ENCODE assay signal across 8 cellular contexts in genomic region chr16:48158296-48158695, GRCh38. TPM values are rescaled to one million over a fixed set of nuclear protein-coding genes. Genes with fewer than 3 reads are reported as not detected.
DNase-seq lines count a peak whose midpoint lies in the region; ATAC-seq and TF ChIP-seq lines count a peak whose summit lies in the region.
"Had no signal": no experiment of that assay in that cellular context is flagged by ENCODE, and none has a peak within 500 bp of the region (broad histone marks: within the 10 kb centered on the region; RNA-seq: fewer than 3 reads in every experiment).

No MANE protein-coding gene starts in this region.

- 57% methylated on average over 4 of the region's 4 CpGs; no CpG with 5 or more reads in 1 of the 2 donors for WGBS in transverse colon (ENCODE audit: low coverage in 1 of 2), 2 donors

- in situ Hi-C loops in transverse colon (cut with MboI; ENCODE audit: low pct_ligation_motif_present in 1 of 4, low pct_unique_long_range_greater_than_20kb in 1 of 4, low sequenced_read_pairs in 3 of 4): loop anchor here (25.0 kb wide), 3 partner anchors 1021 to 1221 kb away; partner anchors contain the start of gene NETO2 (in 4 of the 4)

- H3K36me3 Mint-ChIP-seq in activated CD8-positive, alpha-beta T cell treated with anti-CD3 and anti-CD28 coated beads, Interleukin-2, amount 10 ng/mL, durations not matched to agents 7 days and 5 days (ENCODE audit: low read depth): no peaks in the 10 kb centered on the region
- no peaks in the 10 kb centered on the region for H3K36me3 Mint-ChIP-seq in immature natural killer cell

- ATAC-seq in GM19351 (IDR thresholded peaks at IDR 0.05; ENCODE audit: unreplicated experiment) (peak; percentile 80), HG03103 (IDR thresholded peaks at IDR 0.05; ENCODE audit: low read depth, unreplicated experiment) (peak; percentile 69)
- ATAC-seq in activated CD8-positive, alpha-beta T cell treated with anti-CD3 and anti-CD28 coated beads, Interleukin-2, amount 10 ng/mL, durations not matched to agents 7 days and 5 days: peak; percentile 50

- peaks cover 12% of the 10 kb centered on the region for H3K27me3 Mint-ChIP-seq in activated CD8-positive, alpha-beta T cell treated with anti-CD3 and anti-CD28 coated beads, Interleukin-2, amount 10 ng/mL, durations not matched to agents 7 days and 5 days (ENCODE audit: low read depth)
- peaks cover 3 to 7% (median 4%) of the 10 kb centered on the region in 3 donors for H3K27me3 Mint-ChIP-seq in immature natural killer cell (ENCODE audit: low read depth in 3 of 3)

- H3K4me1 ChIP-seq in transverse colon: peaks cover 0 to 3% (median 0%) of the 10 kb centered on the region in 4 donors

- CTCF ChIA-PET in activated CD8-positive, alpha-beta T cell treated with anti-CD3 and anti-CD28 coated beads, Interleukin-2, amount 10 ng/mL, durations not matched to agents 7 days and 5 days (lab: Charles Lee): interaction anchor here (0.8 to 4.7 kb wide), 5 partner anchors 465 to 1120 kb away, joined by 4 to 33 read pairs (median 10); partner anchors contain the start of gene NETO2

- TF ChIP-seq POLR2A in transverse colon (IDR thresholded peaks at IDR 0.05): no peak

- H3K27ac Mint-ChIP-seq in activated CD8-positive, alpha-beta T cell treated with anti-CD3 and anti-CD28 coated beads, Interleukin-2, amount 10 ng/mL, durations not matched to agents 7 days and 5 days: peak overlapping the region; percentile 14
- H3K27ac Mint-ChIP-seq in immature natural killer cell: no peak overlapping the region

- peak; percentile 42 for DNase-seq in activated CD8-positive, alpha-beta T cell treated with anti-CD3 and anti-CD28 coated beads, Interleukin-2, amount 10 ng/mL, durations not matched to agents 7 days and 5 days
- DNase-seq in skeletal muscle cell (ENCODE audit: low read depth): peak; percentile 41
- DNase-seq in putamen (ENCODE audit: low spot score): no peak
- DNase-seq in immature natural killer cell: no peak
- DNase-seq in transverse colon: no peak

- POLR2A ChIA-PET in activated CD8-positive, alpha-beta T cell treated with anti-CD3 and anti-CD28 coated beads, Interleukin-2, amount 10 ng/mL, durations not matched to agents 7 days and 5 days (lab: Charles Lee): no interaction called here

- H3K4me3 Mint-ChIP-seq in activated CD8-positive, alpha-beta T cell treated with anti-CD3 and anti-CD28 coated beads, Interleukin-2, amount 10 ng/mL, durations not matched to agents 7 days and 5 days: no peak overlapping the region
- no peak overlapping the region for H3K4me3 Mint-ChIP-seq in immature natural killer cell

- no peaks in the 10 kb centered on the region for H3K36me3 ChIP-seq in transverse colon

- no peak for TF ChIP-seq CTCF in transverse colon (IDR thresholded peaks at IDR 0.05)

- no peaks in the 10 kb centered on the region for H3K9me3 ChIP-seq in transverse colon

- no peaks in the 10 kb centered on the region for H3K9me3 Mint-ChIP-seq in activated CD8-positive, alpha-beta T cell treated with anti-CD3 and anti-CD28 coated beads, Interleukin-2, amount 10 ng/mL, durations not matched to agents 7 days and 5 days (ENCODE audit: insufficient read depth)
- no peaks in the 10 kb centered on the region for H3K9me3 Mint-ChIP-seq in immature natural killer cell

- H3K27ac ChIP-seq in transverse colon: no peak overlapping the region
- H3K27ac ChIP-seq: SK-N-MC had no signal

- H3K4me1 Mint-ChIP-seq in activated CD8-positive, alpha-beta T cell treated with anti-CD3 and anti-CD28 coated beads, Interleukin-2, amount 10 ng/mL, durations not matched to agents 7 days and 5 days (ENCODE audit: low read depth): peaks cover 14% of the 10 kb centered on the region
- no peaks in the 10 kb centered on the region for H3K4me1 Mint-ChIP-seq in immature natural killer cell

- peaks cover 2% of the 10 kb centered on the region for H3K27me3 ChIP-seq in transverse colon

- no peak for TF ChIP-seq EP300 in transverse colon (IDR thresholded peaks at IDR 0.05; ENCODE audit: low read depth)

- intact Hi-C loops in transverse colon (cut with DNase I; ENCODE audit: low total_unique reads): loop anchor here (5.0 kb wide), 1 partner anchor 1016 kb away; the partner anchor contains the start of gene NETO2

- H3K4me3 ChIP-seq in skeletal muscle cell (ENCODE audit: low read depth, low read length): no peak overlapping the region
- H3K4me3 ChIP-seq in transverse colon: no peak overlapping the region
- H3K4me3 ChIP-seq: SK-N-MC had no signal

RNA-seq across cellular contexts. Expression of gene ABCC12, which starts 2.5 kb away (rescaled TPM):
- not detected for total RNA-seq in activated CD8-positive, alpha-beta T cell treated with anti-CD3 and anti-CD28 coated beads, Interleukin-2, amount 10 ng/mL, durations not matched to agents 7 days and 5 days
- not detected for polyA plus RNA-seq in immature natural killer cell
- not detected for total RNA-seq in transverse colon

Comparison
In these comparisons a context has a peak if more than half of its experiments do, and no peak if none do; other contexts are left out.
1. DNase-seq: peak in activated CD8-positive, alpha-beta T cell treated with anti-CD3 and anti-CD28 coated beads, Interleukin-2, amount 10 ng/mL, durations not matched to agents 7 days and 5 days (single experiment) and skeletal muscle cell (single experiment); none in putamen (single experiment), immature natural killer cell (0 of 3) and transverse colon (single experiment).
2. Peak in every context shown above with its lines, with median percentiles within 50 percentile points of each other: ATAC-seq.